Comparison of ENCODE assay signal across 25 cellular contexts in the genomic region with DNA sequence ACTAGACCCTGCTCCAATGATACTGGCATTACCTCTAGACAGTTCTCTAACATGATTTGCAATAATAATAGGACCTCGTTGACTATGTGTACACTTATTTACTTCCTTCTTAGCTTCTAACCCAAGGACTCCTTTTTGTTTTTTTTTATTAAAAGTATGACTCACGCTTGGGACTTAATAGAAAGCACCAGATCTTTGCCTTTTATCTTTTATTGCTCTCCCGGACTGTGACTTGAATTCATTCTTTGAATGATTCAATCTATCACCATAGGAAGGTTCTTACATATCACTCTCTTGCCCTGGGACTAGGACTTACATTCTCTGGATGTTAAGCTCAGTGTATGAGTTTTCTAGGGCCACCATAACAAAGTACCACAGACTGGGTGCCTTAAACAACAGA. TPM values are rescaled to one million over a fixed set of nuclear protein-coding genes. Genes with fewer than 3 reads are reported as not detected.
"Had no signal": no experiment of that assay in that cellular context is flagged by ENCODE, and none has a peak within 500 bp of the region (broad histone marks: within the 10 kb centered on the region; RNA-seq: fewer than 3 reads in every experiment).

No MANE protein-coding gene starts in this region.

- ATAC-seq: activated naive CD4-positive, alpha-beta T cell treated with anti-CD3 and anti-CD28 coated beads, Interleukin-2, amount 50 U/mL, for 72 hours; gastroesophageal sphincter; heart left ventricle; left ventricle myocardium superior; stimulated activated naive CD8-positive, alpha-beta T cell treated with anti-CD3 and anti-CD28 coated beads, Interleukin-15, Interleukin-2, amounts not matched to agents 100 U/mL and 50 U/mL, for 24 hours; T-helper 17 cell had no signal

- H3K27me3 Mint-ChIP-seq: memory B cell, T-helper 17 cell had no signal

- H3K36me3 Mint-ChIP-seq: memory B cell had no signal

- H3K27ac Mint-ChIP-seq: activated naive CD4-positive, alpha-beta T cell treated with anti-CD3 and anti-CD28 coated beads, Interleukin-2, amount 50 U/mL, for 72 hours; activated T-helper 1 cell treated with anti-CD3 and anti-CD28 coated beads, Interleukin-12 subunit alpha, Interleukin-12 subunit beta, Interleukin-2, Interleukin-4 antibody, amounts not matched to agents 30 ng/mL and 10 ng/mL and 1 ng/mL, durations not matched to agents 14 hours and 24 hours and 36 hours; memory B cell; T-helper 17 cell had no signal

- H3K36me3 ChIP-seq: adrenal gland, esophagus squamous epithelium, gastroesophageal sphincter, heart left ventricle, transverse colon, uterus, WERI-Rb-1 had no signal

- H3K9me3 ChIP-seq: adrenal gland, transverse colon, uterus had no signal

- DNase-seq: activated CD4-positive, alpha-beta T cell treated with anti-CD3 and anti-CD28 coated beads, Interleukin-2, amount 50 U/mL, for 4 hours; activated gamma-delta T cell treated with Interleukin-2 at 50 U/mL for 16 hours; activated T-cell treated with anti-CD3 and anti-CD28 coated beads for 4 hours; adrenal gland; effector CD8-positive, alpha-beta T cell; esophagus squamous epithelium; heart left ventricle; kidney glomerular epithelial cell; left ventricle myocardium superior; occipital lobe; posterior cingulate gyrus; stimulated activated CD4-positive, alpha-beta T cell treated with anti-CD3 and anti-CD28 coated beads, Interleukin-2, amount 100 ng/mL, for 24 hours; stimulated activated naive CD8-positive, alpha-beta T cell treated with anti-CD3 and anti-CD28 coated beads, Interleukin-15, Interleukin-2, amounts not matched to agents 100 U/mL and 50 U/mL, for 24 hours; substantia nigra; T-helper 17 cell; transverse colon; uterus; WERI-Rb-1 had no signal

- H3K4me3 ChIP-seq: adrenal gland, esophagus squamous epithelium, gastroesophageal sphincter, heart left ventricle, transverse colon, uterus had no signal

- H3K27ac ChIP-seq: adrenal gland, esophagus squamous epithelium, gastroesophageal sphincter, heart left ventricle, transverse colon, uterus, WERI-Rb-1 had no signal

- H3K4me3 Mint-ChIP-seq: activated T-helper 1 cell treated with anti-CD3 and anti-CD28 coated beads, Interleukin-12 subunit alpha, Interleukin-12 subunit beta, Interleukin-2, Interleukin-4 antibody, amounts not matched to agents 30 ng/mL and 10 ng/mL and 1 ng/mL, durations not matched to agents 14 hours and 24 hours and 36 hours; memory B cell; T-helper 17 cell had no signal

- H3K27me3 ChIP-seq: adrenal gland, esophagus squamous epithelium, heart left ventricle, transverse colon, uterus had no signal

- H3K4me1 ChIP-seq: adrenal gland, esophagus squamous epithelium, gastroesophageal sphincter, transverse colon, uterus had no signal

RNA-seq across cellular contexts. Expression of gene C9, which starts 9.0 kb away (rescaled TPM):
- total RNA-seq: activated naive CD4-positive, alpha-beta T cell treated with anti-CD3 and anti-CD28 coated beads, Interleukin-2, amount 50 U/mL, for 72 hours; activated T-helper 1 cell treated with anti-CD3 and anti-CD28 coated beads, Interleukin-12 subunit alpha, Interleukin-12 subunit beta, Interleukin-2, Interleukin-4 antibody, amounts not matched to agents 30 ng/mL and 10 ng/mL and 1 ng/mL, durations not matched to agents 14 hours and 24 hours and 36 hours; cerebellum; esophagus squamous epithelium; gastroesophageal sphincter; left ventricle myocardium superior; mononuclear cell; occipital lobe; T-helper 17 cell; transverse colon; uterus had no signal
- polyA plus RNA-seq: neural cell had no signal
